ENCODE assay signal across 28 cellular contexts in genomic region chr3:169255506-169255905, GRCh38.
"Had no signal": no experiment of that assay in that cellular context is flagged by ENCODE, and none has a peak within 500 bp of the region (broad histone marks: within the 10 kb centered on the region; RNA-seq: fewer than 3 reads in every experiment).

No MANE protein-coding gene starts in this region.

- H3K4me1 Mint-ChIP-seq: stimulated activated effector memory CD8-positive, alpha-beta T cell treated with anti-CD3 and anti-CD28 coated beads, Interleukin-12 subunit alpha, Interleukin-12 subunit beta, amount 100 ng/mL, for 72 hours; stimulated activated memory B cell treated with anti-CD40 and anti-IgM and Interleukin-4, amounts not matched to agents 10 μg/mL and 1 μg/mL and 100 μg/mL, for 72 hours; stimulated activated naive B cell treated with anti-CD40 and anti-IgM and Interleukin-4, amounts not matched to agents 10 μg/mL and 1 μg/mL and 100 μg/mL, for 72 hours; stimulated activated naive CD8-positive, alpha-beta T cell treated with anti-CD3 and anti-CD28 coated beads, Interleukin-15, amount 100 ng/mL, for 72 hours had no signal

- H3K4me3 ChIP-seq: stomach, suprapubic skin, testis, thoracic aorta, thyroid gland, tibial artery, tibial nerve, transverse colon, upper lobe of left lung, upper lobe of right lung, uterus, vagina had no signal

- H3K36me3 ChIP-seq: stomach, suprapubic skin, thoracic aorta, thyroid gland, tibial artery, tibial nerve, transverse colon, upper lobe of left lung, upper lobe of right lung, uterus, vagina had no signal

- ATAC-seq: stimulated activated effector memory CD8-positive, alpha-beta T cell treated with anti-CD3 and anti-CD28 coated beads, Interleukin-12 subunit alpha, Interleukin-12 subunit beta, amount 100 ng/mL, for 72 hours; stimulated activated memory B cell treated with anti-CD40 and anti-IgM and Interleukin-4, amounts not matched to agents 10 μg/mL and 1 μg/mL and 100 μg/mL, for 72 hours; stimulated activated naive B cell treated with anti-CD40 and anti-IgM and Interleukin-4, amounts not matched to agents 10 μg/mL and 1 μg/mL and 100 μg/mL, for 72 hours; stimulated activated naive CD8-positive, alpha-beta T cell treated with anti-CD3 and anti-CD28 coated beads, Interleukin-15, amount 100 ng/mL, for 72 hours; stimulated activated naive CD8-positive, alpha-beta T cell treated with anti-CD3 and anti-CD28 coated beads, Interleukin-15, Interleukin-2, amounts not matched to agents 100 U/mL and 50 U/mL, for 24 hours; upper lobe of right lung had no signal

- H3K27ac ChIP-seq: stomach, suprapubic skin, testis, thoracic aorta, thyroid gland, tibial artery, tibial nerve, transverse colon, upper lobe of left lung, upper lobe of right lung, uterus, vagina had no signal

- H3K9me3 ChIP-seq: stomach, suprapubic skin, testis, thoracic aorta, thyroid gland, tibial artery, tibial nerve, transverse colon, upper lobe of left lung, upper lobe of right lung, uterus, vagina had no signal

- H3K4me3 Mint-ChIP-seq: stimulated activated effector memory CD8-positive, alpha-beta T cell treated with anti-CD3 and anti-CD28 coated beads, Interleukin-12 subunit alpha, Interleukin-12 subunit beta, amount 100 ng/mL, for 72 hours; stimulated activated memory B cell treated with anti-CD40 and anti-IgM and Interleukin-4, amounts not matched to agents 10 μg/mL and 1 μg/mL and 100 μg/mL, for 72 hours; stimulated activated naive B cell treated with anti-CD40 and anti-IgM and Interleukin-4, amounts not matched to agents 10 μg/mL and 1 μg/mL and 100 μg/mL, for 72 hours; stimulated activated naive CD8-positive, alpha-beta T cell treated with anti-CD3 and anti-CD28 coated beads, Interleukin-15, amount 100 ng/mL, for 72 hours; stimulated activated naive CD8-positive, alpha-beta T cell treated with anti-CD3 and anti-CD28 coated beads, Interleukin-15, Interleukin-2, amounts not matched to agents 100 ng/mL and 50 ng/mL, for 24 hours; type B pancreatic cell had no signal

- H3K27me3 ChIP-seq: stomach, suprapubic skin, testis, thyroid gland, tibial artery, tibial nerve, transverse colon, upper lobe of left lung, upper lobe of right lung, uterus, vagina had no signal

- H3K27ac Mint-ChIP-seq: stimulated activated effector memory CD8-positive, alpha-beta T cell treated with anti-CD3 and anti-CD28 coated beads, Interleukin-12 subunit alpha, Interleukin-12 subunit beta, amount 100 ng/mL, for 72 hours; stimulated activated memory B cell treated with anti-CD40 and anti-IgM and Interleukin-4, amounts not matched to agents 10 μg/mL and 1 μg/mL and 100 μg/mL, for 72 hours; stimulated activated naive B cell treated with anti-CD40 and anti-IgM and Interleukin-4, amounts not matched to agents 10 μg/mL and 1 μg/mL and 100 μg/mL, for 72 hours; stimulated activated naive CD8-positive, alpha-beta T cell treated with anti-CD3 and anti-CD28 coated beads, Interleukin-15, amount 100 ng/mL, for 72 hours; stimulated activated naive CD8-positive, alpha-beta T cell treated with anti-CD3 and anti-CD28 coated beads, Interleukin-15, Interleukin-2, amounts not matched to agents 100 ng/mL and 50 ng/mL, for 24 hours; type B pancreatic cell had no signal

- H3K4me1 ChIP-seq: testis, thyroid gland, tibial artery, upper lobe of left lung, upper lobe of right lung, uterus, vagina had no signal

- DNase-seq: stimulated activated CD4-positive, alpha-beta T cell treated with anti-CD3 and anti-CD28 coated beads, Interleukin-2, amount 100 ng/mL, for 48 hours; stimulated activated CD4-positive, alpha-beta T cell treated with anti-CD3 and anti-CD28 coated beads, Interleukin-4, amount 100 ng/mL, for 1 hour; stimulated activated CD4-positive, alpha-beta T cell treated with anti-CD3 and anti-CD28 coated beads, Interleukin-4, amount 100 ng/mL, for 24 hours; stimulated activated CD4-positive, alpha-beta T cell treated with anti-CD3 and anti-CD28 coated beads, Interleukin-4, amount 100 ng/mL, for 4 hours; stimulated activated CD8-positive, alpha-beta memory T cell treated with anti-CD3 and anti-CD28 coated beads, Interleukin-4, amount 100 ng/mL, for 48 hours; stimulated activated naive B cell treated with anti-CD40 and anti-IgM and Interleukin-4, amounts not matched to agents 10 μg/mL and 1 μg/mL and 100 μg/mL, for 72 hours; stimulated activated naive CD4-positive, alpha-beta T cell; stimulated activated naive CD4-positive, alpha-beta T cell treated with Interleukin-2 at 50 U/mL for 16 hours; stimulated activated naive CD8-positive, alpha-beta T cell treated with anti-CD3 and anti-CD28 coated beads, Interleukin-15, amount 100 ng/mL, for 72 hours; stimulated activated naive CD8-positive, alpha-beta T cell treated with anti-CD3 and anti-CD28 coated beads, Interleukin-15, Interleukin-2, amounts not matched to agents 100 U/mL and 50 U/mL, for 24 hours; stomach; substantia nigra; testis; thyroid gland; tibial artery; transverse colon; trophoblast cell; upper lobe of left lung; upper lobe of right lung; uterus had no signal

- H3K36me3 Mint-ChIP-seq: stimulated activated effector memory CD8-positive, alpha-beta T cell treated with anti-CD3 and anti-CD28 coated beads, Interleukin-12 subunit alpha, Interleukin-12 subunit beta, amount 100 ng/mL, for 72 hours; stimulated activated memory B cell treated with anti-CD40 and anti-IgM and Interleukin-4, amounts not matched to agents 10 μg/mL and 1 μg/mL and 100 μg/mL, for 72 hours; stimulated activated naive B cell treated with anti-CD40 and anti-IgM and Interleukin-4, amounts not matched to agents 10 μg/mL and 1 μg/mL and 100 μg/mL, for 72 hours; type B pancreatic cell had no signal

- H3K9me3 Mint-ChIP-seq: stimulated activated memory B cell treated with anti-CD40 and anti-IgM and Interleukin-4, amounts not matched to agents 10 μg/mL and 1 μg/mL and 100 μg/mL, for 72 hours; stimulated activated naive B cell treated with anti-CD40 and anti-IgM and Interleukin-4, amounts not matched to agents 10 μg/mL and 1 μg/mL and 100 μg/mL, for 72 hours; stimulated activated naive CD8-positive, alpha-beta T cell treated with anti-CD3 and anti-CD28 coated beads, Interleukin-15, amount 100 ng/mL, for 72 hours; stimulated activated naive CD8-positive, alpha-beta T cell treated with anti-CD3 and anti-CD28 coated beads, Interleukin-15, Interleukin-2, amounts not matched to agents 100 ng/mL and 50 ng/mL, for 24 hours had no signal

- H3K27me3 Mint-ChIP-seq: stimulated activated memory B cell treated with anti-CD40 and anti-IgM and Interleukin-4, amounts not matched to agents 10 μg/mL and 1 μg/mL and 100 μg/mL, for 72 hours; stimulated activated naive B cell treated with anti-CD40 and anti-IgM and Interleukin-4, amounts not matched to agents 10 μg/mL and 1 μg/mL and 100 μg/mL, for 72 hours; stimulated activated naive CD8-positive, alpha-beta T cell treated with anti-CD3 and anti-CD28 coated beads, Interleukin-15, amount 100 ng/mL, for 72 hours; stimulated activated naive CD8-positive, alpha-beta T cell treated with anti-CD3 and anti-CD28 coated beads, Interleukin-15, Interleukin-2, amounts not matched to agents 100 ng/mL and 50 ng/mL, for 24 hours had no signal
